Comparison of ENCODE assay signal across 1 cellular context in the genomic region with DNA sequence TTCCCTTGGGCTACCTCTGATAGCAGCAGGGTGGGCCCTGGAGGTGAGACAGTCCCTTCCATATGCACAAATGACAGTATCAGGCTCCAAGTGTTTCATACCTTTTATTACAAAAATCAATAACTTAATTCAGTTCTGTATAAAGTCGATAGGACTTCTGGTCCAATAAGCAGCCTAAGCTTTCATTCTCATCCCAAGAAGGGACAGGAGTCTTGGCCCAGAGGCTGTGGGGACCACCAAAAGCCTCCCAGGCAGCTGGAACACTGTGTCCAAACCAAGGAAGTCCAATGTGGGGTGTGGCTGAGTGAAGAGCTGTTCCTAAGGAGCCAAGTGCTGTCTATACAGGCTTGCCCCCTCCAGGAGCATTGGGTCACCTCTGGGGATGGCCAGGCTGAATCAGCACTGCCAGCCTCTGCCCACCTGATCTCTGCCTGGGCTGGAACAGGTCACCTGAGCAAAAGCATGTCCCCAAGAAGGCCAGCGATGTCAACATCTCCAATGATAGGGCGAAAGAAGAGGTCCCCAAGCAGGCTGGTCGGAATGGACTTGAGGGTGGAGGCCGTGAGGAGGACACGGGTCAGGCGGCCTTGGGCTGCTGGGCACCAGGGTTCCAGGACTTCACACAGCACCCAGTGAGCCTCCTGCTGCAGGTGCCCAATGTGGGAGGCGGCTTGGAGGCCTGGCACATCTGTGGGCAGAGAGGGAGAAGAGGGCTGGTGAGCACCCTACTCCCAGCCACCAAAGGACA.
A peak's percentile ranks its signal among the peaks of the same experiment; 100 is the strongest.
TF ChIP-seq lines count a peak whose summit lies in the region.

No MANE protein-coding gene starts in this region.

TF ChIP-seq in HepG2, 621 proteins besides CTCF, POLR2A, EP300 and RAD21 (continued from another document):
- TF ChIP-seq, protein P1, sequence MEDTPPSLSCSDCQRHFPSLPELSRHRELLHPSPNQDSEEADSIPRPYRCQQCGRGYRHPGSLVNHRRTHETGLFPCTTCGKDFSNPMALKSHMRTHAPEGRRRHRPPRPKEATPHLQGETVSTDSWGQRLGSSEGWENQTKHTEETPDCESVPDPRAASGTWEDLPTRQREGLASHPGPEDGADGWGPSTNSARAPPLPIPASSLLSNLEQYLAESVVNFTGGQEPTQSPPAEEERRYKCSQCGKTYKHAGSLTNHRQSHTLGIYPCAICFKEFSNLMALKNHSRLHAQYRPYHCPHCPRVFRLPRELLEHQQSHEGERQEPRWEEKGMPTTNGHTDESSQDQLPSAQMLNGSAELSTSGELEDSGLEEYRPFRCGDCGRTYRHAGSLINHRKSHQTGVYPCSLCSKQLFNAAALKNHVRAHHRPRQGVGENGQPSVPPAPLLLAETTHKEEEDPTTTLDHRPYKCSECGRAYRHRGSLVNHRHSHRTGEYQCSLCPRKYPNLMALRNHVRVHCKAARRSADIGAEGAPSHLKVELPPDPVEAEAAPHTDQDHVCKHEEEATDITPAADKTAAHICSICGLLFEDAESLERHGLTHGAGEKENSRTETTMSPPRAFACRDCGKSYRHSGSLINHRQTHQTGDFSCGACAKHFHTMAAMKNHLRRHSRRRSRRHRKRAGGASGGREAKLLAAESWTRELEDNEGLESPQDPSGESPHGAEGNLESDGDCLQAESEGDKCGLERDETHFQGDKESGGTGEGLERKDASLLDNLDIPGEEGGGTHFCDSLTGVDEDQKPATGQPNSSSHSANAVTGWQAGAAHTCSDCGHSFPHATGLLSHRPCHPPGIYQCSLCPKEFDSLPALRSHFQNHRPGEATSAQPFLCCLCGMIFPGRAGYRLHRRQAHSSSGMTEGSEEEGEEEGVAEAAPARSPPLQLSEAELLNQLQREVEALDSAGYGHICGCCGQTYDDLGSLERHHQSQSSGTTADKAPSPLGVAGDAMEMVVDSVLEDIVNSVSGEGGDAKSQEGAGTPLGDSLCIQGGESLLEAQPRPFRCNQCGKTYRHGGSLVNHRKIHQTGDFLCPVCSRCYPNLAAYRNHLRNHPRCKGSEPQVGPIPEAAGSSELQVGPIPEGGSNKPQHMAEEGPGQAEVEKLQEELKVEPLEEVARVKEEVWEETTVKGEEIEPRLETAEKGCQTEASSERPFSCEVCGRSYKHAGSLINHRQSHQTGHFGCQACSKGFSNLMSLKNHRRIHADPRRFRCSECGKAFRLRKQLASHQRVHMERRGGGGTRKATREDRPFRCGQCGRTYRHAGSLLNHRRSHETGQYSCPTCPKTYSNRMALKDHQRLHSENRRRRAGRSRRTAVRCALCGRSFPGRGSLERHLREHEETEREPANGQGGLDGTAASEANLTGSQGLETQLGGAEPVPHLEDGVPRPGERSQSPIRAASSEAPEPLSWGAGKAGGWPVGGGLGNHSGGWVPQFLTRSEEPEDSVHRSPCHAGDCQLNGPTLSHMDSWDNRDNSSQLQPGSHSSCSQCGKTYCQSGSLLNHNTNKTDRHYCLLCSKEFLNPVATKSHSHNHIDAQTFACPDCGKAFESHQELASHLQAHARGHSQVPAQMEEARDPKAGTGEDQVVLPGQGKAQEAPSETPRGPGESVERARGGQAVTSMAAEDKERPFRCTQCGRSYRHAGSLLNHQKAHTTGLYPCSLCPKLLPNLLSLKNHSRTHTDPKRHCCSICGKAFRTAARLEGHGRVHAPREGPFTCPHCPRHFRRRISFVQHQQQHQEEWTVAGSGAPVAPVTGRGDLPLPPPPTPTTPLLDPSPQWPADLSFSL (CRISPR knock-in tag; IDR thresholded peaks at IDR 0.05) = no peak
- TF ChIP-seq, protein P2, sequence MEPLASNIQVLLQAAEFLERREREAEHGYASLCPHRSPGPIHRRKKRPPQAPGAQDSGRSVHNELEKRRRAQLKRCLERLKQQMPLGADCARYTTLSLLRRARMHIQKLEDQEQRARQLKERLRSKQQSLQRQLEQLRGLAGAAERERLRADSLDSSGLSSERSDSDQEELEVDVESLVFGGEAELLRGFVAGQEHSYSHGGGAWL (CRISPR knock-in tag; IDR thresholded peaks at IDR 0.05) = 0 out of 2 replicates have a peak, but pooled peaks have one; percentile 27
- TF ChIP-seq SALL2 (CRISPR knock-in tag; IDR thresholded peaks at IDR 0.05) (peak; percentile 49; the same call in 1 of the 2 replicates), ZNF768 (CRISPR knock-in tag; IDR thresholded peaks at IDR 0.05) (peak; percentile 40; the same call in 1 of the 2 replicates), SMAD9 (CRISPR knock-in tag; IDR thresholded peaks at IDR 0.05) (0 out of 2 replicates have a peak, but pooled peaks have one; percentile 53), POLR2AphosphoS2 (IDR thresholded peaks at IDR 0.05; ENCODE audit: low read depth, low read length) (peak; percentile 63; the same call in 1 of the 2 replicates), ELF1 (CRISPR knock-in tag; IDR thresholded peaks at IDR 0.05) (0 out of 2 replicates have a peak, but pooled peaks have one; percentile 17), TEAD3 (CRISPR knock-in tag; optimal IDR thresholded peaks at IDR 0.05; ENCODE audit: borderline replicate concordance) (peak; percentile 38), PAF1 (CRISPR knock-in tag; IDR thresholded peaks at IDR 0.05) (peak; percentile 85; the same call in 1 of the 2 replicates)
- TF ChIP-seq, protein P3, sequence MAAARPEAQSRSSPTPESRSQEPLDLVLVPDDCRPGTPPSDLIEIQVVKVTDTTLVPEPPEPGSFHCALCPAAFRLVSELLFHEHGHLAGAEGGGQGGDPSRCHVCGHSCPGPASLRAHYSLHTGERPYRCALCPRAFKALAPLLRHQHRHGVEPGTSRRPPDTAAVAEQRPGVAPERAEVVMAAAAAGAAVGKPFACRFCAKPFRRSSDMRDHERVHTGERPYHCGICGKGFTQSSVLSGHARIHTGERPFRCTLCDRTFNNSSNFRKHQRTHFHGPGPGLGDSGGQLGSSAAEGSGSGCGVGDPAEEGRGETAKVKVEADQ (CRISPR knock-in tag; IDR thresholded peaks at IDR 0.05; ENCODE audit: borderline replicate concordance) = peak; percentile 89; the same call in 1 of the 2 replicates
- TF ChIP-seq, protein P4, sequence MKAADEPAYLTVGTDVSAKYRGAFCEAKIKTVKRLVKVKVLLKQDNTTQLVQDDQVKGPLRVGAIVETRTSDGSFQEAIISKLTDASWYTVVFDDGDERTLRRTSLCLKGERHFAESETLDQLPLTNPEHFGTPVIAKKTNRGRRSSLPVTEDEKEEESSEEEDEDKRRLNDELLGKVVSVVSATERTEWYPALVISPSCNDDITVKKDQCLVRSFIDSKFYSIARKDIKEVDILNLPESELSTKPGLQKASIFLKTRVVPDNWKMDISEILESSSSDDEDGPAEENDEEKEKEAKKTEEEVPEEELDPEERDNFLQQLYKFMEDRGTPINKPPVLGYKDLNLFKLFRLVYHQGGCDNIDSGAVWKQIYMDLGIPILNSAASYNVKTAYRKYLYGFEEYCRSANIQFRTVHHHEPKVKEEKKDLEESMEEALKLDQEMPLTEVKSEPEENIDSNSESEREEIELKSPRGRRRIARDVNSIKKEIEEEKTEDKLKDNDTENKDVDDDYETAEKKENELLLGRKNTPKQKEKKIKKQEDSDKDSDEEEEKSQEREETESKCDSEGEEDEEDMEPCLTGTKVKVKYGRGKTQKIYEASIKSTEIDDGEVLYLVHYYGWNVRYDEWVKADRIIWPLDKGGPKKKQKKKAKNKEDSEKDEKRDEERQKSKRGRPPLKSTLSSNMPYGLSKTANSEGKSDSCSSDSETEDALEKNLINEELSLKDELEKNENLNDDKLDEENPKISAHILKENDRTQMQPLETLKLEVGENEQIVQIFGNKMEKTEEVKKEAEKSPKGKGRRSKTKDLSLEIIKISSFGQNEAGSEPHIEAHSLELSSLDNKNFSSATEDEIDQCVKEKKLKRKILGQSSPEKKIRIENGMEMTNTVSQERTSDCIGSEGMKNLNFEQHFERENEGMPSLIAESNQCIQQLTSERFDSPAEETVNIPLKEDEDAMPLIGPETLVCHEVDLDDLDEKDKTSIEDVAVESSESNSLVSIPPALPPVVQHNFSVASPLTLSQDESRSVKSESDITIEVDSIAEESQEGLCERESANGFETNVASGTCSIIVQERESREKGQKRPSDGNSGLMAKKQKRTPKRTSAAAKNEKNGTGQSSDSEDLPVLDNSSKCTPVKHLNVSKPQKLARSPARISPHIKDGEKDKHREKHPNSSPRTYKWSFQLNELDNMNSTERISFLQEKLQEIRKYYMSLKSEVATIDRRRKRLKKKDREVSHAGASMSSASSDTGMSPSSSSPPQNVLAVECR (CRISPR knock-in tag; IDR thresholded peaks at IDR 0.05; ENCODE audit: borderline replicate concordance) = peak; percentile 14; the same call in 1 of the 2 replicates
- TF ChIP-seq, protein P5, sequence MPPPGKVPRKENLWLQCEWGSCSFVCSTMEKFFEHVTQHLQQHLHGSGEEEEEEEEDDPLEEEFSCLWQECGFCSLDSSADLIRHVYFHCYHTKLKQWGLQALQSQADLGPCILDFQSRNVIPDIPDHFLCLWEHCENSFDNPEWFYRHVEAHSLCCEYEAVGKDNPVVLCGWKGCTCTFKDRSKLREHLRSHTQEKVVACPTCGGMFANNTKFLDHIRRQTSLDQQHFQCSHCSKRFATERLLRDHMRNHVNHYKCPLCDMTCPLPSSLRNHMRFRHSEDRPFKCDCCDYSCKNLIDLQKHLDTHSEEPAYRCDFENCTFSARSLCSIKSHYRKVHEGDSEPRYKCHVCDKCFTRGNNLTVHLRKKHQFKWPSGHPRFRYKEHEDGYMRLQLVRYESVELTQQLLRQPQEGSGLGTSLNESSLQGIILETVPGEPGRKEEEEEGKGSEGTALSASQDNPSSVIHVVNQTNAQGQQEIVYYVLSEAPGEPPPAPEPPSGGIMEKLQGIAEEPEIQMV (CRISPR knock-in tag; IDR thresholded peaks at IDR 0.05; ENCODE audit: low read depth) = 0 out of 2 replicates have a peak, but pooled peaks have one; percentile 67
- TF ChIP-seq, protein P6, sequence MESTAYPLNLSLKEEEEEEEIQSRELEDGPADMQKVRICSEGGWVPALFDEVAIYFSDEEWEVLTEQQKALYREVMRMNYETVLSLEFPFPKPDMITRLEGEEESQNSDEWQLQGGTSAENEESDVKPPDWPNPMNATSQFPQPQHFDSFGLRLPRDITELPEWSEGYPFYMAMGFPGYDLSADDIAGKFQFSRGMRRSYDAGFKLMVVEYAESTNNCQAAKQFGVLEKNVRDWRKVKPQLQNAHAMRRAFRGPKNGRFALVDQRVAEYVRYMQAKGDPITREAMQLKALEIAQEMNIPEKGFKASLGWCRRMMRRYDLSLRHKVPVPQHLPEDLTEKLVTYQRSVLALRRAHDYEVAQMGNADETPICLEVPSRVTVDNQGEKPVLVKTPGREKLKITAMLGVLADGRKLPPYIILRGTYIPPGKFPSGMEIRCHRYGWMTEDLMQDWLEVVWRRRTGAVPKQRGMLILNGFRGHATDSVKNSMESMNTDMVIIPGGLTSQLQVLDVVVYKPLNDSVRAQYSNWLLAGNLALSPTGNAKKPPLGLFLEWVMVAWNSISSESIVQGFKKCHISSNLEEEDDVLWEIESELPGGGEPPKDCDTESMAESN (CRISPR knock-in tag; conservative IDR thresholded peaks at IDR 0.05) = peak; percentile 54; the same call in 1 of the 2 replicates
